ENCODE assay signal across 16 cellular contexts in the genomic region with DNA sequence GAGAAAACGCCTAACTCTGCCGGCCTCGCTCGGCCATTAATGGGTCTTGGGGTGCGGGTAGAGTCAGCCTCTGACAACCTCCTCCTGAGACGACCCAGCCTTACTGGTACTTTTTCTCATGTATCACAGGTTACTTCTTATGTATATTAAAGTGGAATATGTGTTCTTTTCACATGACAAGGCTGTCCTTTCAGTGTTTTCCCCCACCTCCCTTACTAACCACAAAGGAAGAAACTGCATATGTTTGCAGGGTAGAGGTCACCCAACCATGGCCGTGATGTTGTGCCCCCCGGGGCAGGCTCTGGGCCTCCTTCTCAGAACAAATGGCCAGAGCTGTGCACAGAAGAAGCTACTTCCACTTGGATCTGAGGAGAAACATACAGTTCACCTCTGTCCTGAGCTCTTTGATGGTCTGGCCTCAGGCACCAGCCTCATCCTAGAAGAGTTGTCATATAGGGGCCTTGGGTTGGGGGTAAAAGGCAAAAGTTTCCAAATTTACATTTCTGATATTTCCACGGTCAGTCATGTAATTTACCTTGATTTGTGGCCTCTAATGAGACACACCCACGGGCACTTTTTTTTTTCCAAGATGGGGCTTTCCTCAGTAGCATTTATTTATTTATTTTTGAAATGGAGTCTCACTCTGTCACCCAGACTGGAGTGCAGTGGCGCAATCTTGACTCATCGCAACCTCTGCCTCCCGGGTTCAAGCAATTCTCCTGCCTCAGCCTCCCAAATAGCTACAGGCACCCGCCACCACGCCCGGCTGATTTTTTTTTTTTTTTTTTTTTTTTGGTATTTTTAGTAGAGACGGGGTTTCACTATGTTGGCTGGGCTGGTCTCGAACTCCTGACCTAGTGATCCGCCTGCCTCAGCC. TPM values are rescaled to one million over a fixed set of nuclear protein-coding genes. Genes with fewer than 3 reads are reported as not detected.
DNase-seq lines count a peak whose midpoint lies in the region; FAIRE-seq and TF ChIP-seq lines count a peak whose summit lies in the region.
"Had no signal": no experiment of that assay in that cellular context is flagged by ENCODE, and none has a peak within 500 bp of the region (broad histone marks: within the 10 kb centered on the region; RNA-seq: fewer than 3 reads in every experiment).

No MANE protein-coding gene starts in this region.

- POLR2A ChIA-PET in HEK293T (lab: Yijun Ruan, JAX): interaction anchor here (1.3 to 1.6 kb wide), 3 partner anchors 15 to 155 kb away, joined by 3 to 6 read pairs (median 5); a partner anchor contains a TSS

- H3K4me3 Mint-ChIP-seq in endodermal cell: peak overlapping the region; percentile 66
- H3K4me3 Mint-ChIP-seq: activated naive CD8-positive, alpha-beta T cell treated with anti-CD3 and anti-CD28 coated beads, Interleukin-2, amount 50 U/mL, for 24 hours had no signal

- peaks cover 2% of the 10 kb centered on the region for H3K36me3 Mint-ChIP-seq in endodermal cell (ENCODE audit: low read depth)

- H3K79me2 ChIP-seq in KMS-11 (ENCODE audit: insufficient read depth, low read depth): peaks cover 5% of the 10 kb centered on the region; the same call in 1 of the 2 replicates

- H3K4me1 Mint-ChIP-seq in endodermal cell: peaks cover 6% of the 10 kb centered on the region

- H3K27me3 Mint-ChIP-seq in endodermal cell (ENCODE audit: insufficient read depth): peaks cover 19% of the 10 kb centered on the region
- H3K27me3 Mint-ChIP-seq: activated naive CD8-positive, alpha-beta T cell treated with anti-CD3 and anti-CD28 coated beads, Interleukin-2, amount 50 U/mL, for 24 hours had no signal

- H3K9me3 Mint-ChIP-seq in endodermal cell: peaks cover 58% of the 10 kb centered on the region
- H3K9me3 Mint-ChIP-seq: activated naive CD8-positive, alpha-beta T cell treated with anti-CD3 and anti-CD28 coated beads, Interleukin-2, amount 50 U/mL, for 24 hours had no signal

- H3K9me3 ChIP-seq in right atrium auricular region: no peaks in the 10 kb centered on the region
- no peaks in the 10 kb centered on the region for H3K9me3 ChIP-seq in endodermal cell (ENCODE audit: control insufficient read depth, low read length)
- H3K9me3 ChIP-seq: gastroesophageal sphincter, left lung had no signal

- peak; percentile 17 for DNase-seq in cardiac septum (ENCODE audit: low spot score)
- no peak for DNase-seq in right atrium auricular region (ENCODE audit: low spot score)
- DNase-seq in endodermal cell: no peak
- no peak for DNase-seq in NCI-H2081 treated with DMSO at 0.1 percent for 48 hours (lab: John Stamatoyannopoulos, UW)
- DNase-seq in HTR-8/SVneo (ENCODE audit: insufficient read length, low spot score): no peak
- DNase-seq in HEK293T (ENCODE audit: extremely low spot score): no peak
- DNase-seq in COR-L47 (lab: John Stamatoyannopoulos, UW): no peak
- DNase-seq: activated CD8-positive, alpha-beta T cell treated with anti-CD3 and anti-CD28 coated beads, Interleukin-2, amount 10 ng/mL, durations not matched to agents 7 days and 5 days; activated naive CD8-positive, alpha-beta T cell treated with anti-CD3 and anti-CD28 coated beads, Interleukin-2, amount 50 U/mL, for 24 hours; GDM1; NCI-H1048; stimulated activated CD4-positive, alpha-beta T cell treated with anti-CD3 and anti-CD28 coated beads, Interleukin-2, amount 100 ng/mL, for 48 hours had no signal

- H3K4me1 ChIP-seq in right atrium auricular region (peaks cover 0 to 13% of the 10 kb centered on the region in 2 donors), KMS-11 (ENCODE audit: low read depth, poor library complexity, severe bottlenecking) (peaks cover 72% of the 10 kb centered on the region), endodermal cell (ENCODE audit: control insufficient read depth, insufficient read depth, low read length) (no peaks in the 10 kb centered on the region)

- no peaks in the 10 kb centered on the region for H4K20me1 ChIP-seq in KMS-11 (ENCODE audit: insufficient read depth)

- no peak overlapping the region for H3K27ac ChIP-seq in right atrium auricular region
- no peak overlapping the region for H3K27ac ChIP-seq in KMS-11
- H3K27ac ChIP-seq in endodermal cell (ENCODE audit: low read depth, low read length): no peak overlapping the region
- H3K27ac ChIP-seq: gastroesophageal sphincter, SK-N-MC had no signal

- H3K27me3 ChIP-seq in right atrium auricular region (peaks cover 0 to 4% of the 10 kb centered on the region in 2 donors), KMS-11 (ENCODE audit: insufficient read depth, low read depth) (no peaks in the 10 kb centered on the region), endodermal cell (ENCODE audit: control insufficient read depth, insufficient read depth, low read length, poor library complexity, severe bottlenecking) (peaks cover 13% of the 10 kb centered on the region)

- no peak overlapping the region for H3K4me3 ChIP-seq in right atrium auricular region
- no peak overlapping the region for H3K4me3 ChIP-seq in KMS-11 (IDR thresholded peaks at IDR 0.05; ENCODE audit: insufficient read depth, low read depth, low read length)
- H3K4me3 ChIP-seq in endodermal cell (ENCODE audit: low read length): no peak overlapping the region
- H3K4me3 ChIP-seq: gastroesophageal sphincter, SK-N-MC had no signal

- CTCF ChIA-PET in HEK293T (lab: Yijun Ruan, JAX): interaction anchor here (0.8 to 0.9 kb wide), 3 partner anchors 11 to 244 kb away, joined by 3 read pairs; no protein-coding TSS in a partner anchor

- no peak overlapping the region for H3K9ac ChIP-seq in KMS-11
- H3K9ac ChIP-seq in endodermal cell (ENCODE audit: extremely low read depth, low read length, poor library complexity, severe bottlenecking): no peak overlapping the region

- intact Hi-C loops in cardiac septum (cut with DNase I): no loop called here

- H3K27ac Mint-ChIP-seq in endodermal cell: no peak overlapping the region
- H3K27ac Mint-ChIP-seq: activated CD8-positive, alpha-beta T cell treated with anti-CD3 and anti-CD28 coated beads, Interleukin-2, amount 10 ng/mL, durations not matched to agents 7 days and 5 days; activated naive CD8-positive, alpha-beta T cell treated with anti-CD3 and anti-CD28 coated beads, Interleukin-2, amount 50 U/mL, for 24 hours had no signal

- no peak overlapping the region for H2AFZ ChIP-seq in KMS-11 (ENCODE audit: low read depth)

- peak overlapping the region; percentile 51 for H3K4me2 ChIP-seq in KMS-11

- no peak for FAIRE-seq in HTR-8/SVneo (lab: Jason Lieb, UNC)

- TF ChIP-seq CTCF in right atrium auricular region (IDR thresholded peaks at IDR 0.05): no peak
- TF ChIP-seq CTCF in KMS-11 (conservative IDR thresholded peaks at IDR 0.05; ENCODE audit: low read depth, low read length): no peak
- TF ChIP-seq CTCF in endodermal cell (conservative IDR thresholded peaks at IDR 0.05): no peak

- no peaks in the 10 kb centered on the region for H3K36me3 ChIP-seq in right atrium auricular region
- H3K36me3 ChIP-seq in KMS-11 (ENCODE audit: insufficient read depth): no peaks in the 10 kb centered on the region
- no peaks in the 10 kb centered on the region for H3K36me3 ChIP-seq in endodermal cell (ENCODE audit: control insufficient read depth, insufficient read depth, low read length)
- H3K36me3 ChIP-seq: gastroesophageal sphincter, left lung had no signal

- 87% methylated on average over 16 of the region's 19 CpGs; no CpG with 5 or more reads in 1 of the 2 experiments for WGBS in endodermal cell (ENCODE audit: insufficient coverage in 1 of 2, insufficient read length in 1 of 2), 2 experiments

TF ChIP-seq in HEK293T, 16 proteins besides CTCF, POLR2A, EP300 and RAD21:
- TF ChIP-seq, protein P1, sequence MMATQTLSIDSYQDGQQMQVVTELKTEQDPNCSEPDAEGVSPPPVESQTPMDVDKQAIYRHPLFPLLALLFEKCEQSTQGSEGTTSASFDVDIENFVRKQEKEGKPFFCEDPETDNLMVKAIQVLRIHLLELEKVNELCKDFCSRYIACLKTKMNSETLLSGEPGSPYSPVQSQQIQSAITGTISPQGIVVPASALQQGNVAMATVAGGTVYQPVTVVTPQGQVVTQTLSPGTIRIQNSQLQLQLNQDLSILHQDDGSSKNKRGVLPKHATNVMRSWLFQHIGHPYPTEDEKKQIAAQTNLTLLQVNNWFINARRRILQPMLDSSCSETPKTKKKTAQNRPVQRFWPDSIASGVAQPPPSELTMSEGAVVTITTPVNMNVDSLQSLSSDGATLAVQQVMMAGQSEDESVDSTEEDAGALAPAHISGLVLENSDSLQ (IDR thresholded peaks at IDR 0.05): no peak
- no peak for TF ChIP-seq FOXM1 (IDR thresholded peaks at IDR 0.05; ENCODE audit: borderline replicate concordance)
TF ChIP-seq in HEK293T: peak in this region for 0.

RNA-seq across cellular contexts. Expression of a gene that starts 1.9 kb away (rescaled TPM):
- total RNA-seq in cardiac septum (not detected), right atrium auricular region (not detected), endodermal cell (1 to 10 TPM; 1.7 to 2.7 TPM)
- polyA plus RNA-seq in endodermal cell (2013, experiment 1 of 2): 0.57 TPM
- polyA plus RNA-seq in endodermal cell (2013, experiment 2 of 2): 0.29 TPM

RNA-seq across cellular contexts. Expression of a gene that starts 31.2 kb away (rescaled TPM):
- total RNA-seq in cardiac septum (733 TPM), right atrium auricular region (1,000 to 10,000 TPM; 1,432 to 3,550 TPM), endodermal cell (1,000 to 10,000 TPM; 1,848 to 1,992 TPM)
- 2,804 TPM for polyA plus RNA-seq in endodermal cell (2013, experiment 1 of 2)
- 2,758 TPM for polyA plus RNA-seq in endodermal cell (2013, experiment 2 of 2)
